In genomic region chr9:129242191-129242953, GRCh38 we compare ENCODE assay signal across 18 cellular contexts.
A peak's percentile ranks its signal among the peaks of the same experiment; 100 is the strongest.
DNase-seq lines count a peak whose midpoint lies in the region; ATAC-seq and TF ChIP-seq lines count a peak whose summit lies in the region.
"Had no signal": no experiment of that assay in that cellular context is flagged by ENCODE, and none has a peak within 500 bp of the region (broad histone marks: within the 10 kb centered on the region; RNA-seq: fewer than 3 reads in every experiment).

No MANE protein-coding gene starts in this region.

- H3K4me3 Mint-ChIP-seq in nephron (no peak overlapping the region), immature natural killer cell (no peak overlapping the region)
- H3K4me3 Mint-ChIP-seq: T-helper 1 cell treated with Interleukin-12 subunit alpha and Interleukin-12 subunit beta and Interleukin-4 antibody, amounts not matched to agents 30 μg/mL and 1 μg/mL, for 36 hours; WTC11 had no signal

- no peak overlapping the region for H3K9ac ChIP-seq in mammary epithelial cell (ENCODE audit: insufficient read depth, low read length)

- no peak for TF ChIP-seq POLR2A in breast epithelium (IDR thresholded peaks at IDR 0.05)
- no peak for TF ChIP-seq POLR2A in esophagus squamous epithelium (IDR thresholded peaks at IDR 0.05)
- TF ChIP-seq POLR2A in uterus (IDR thresholded peaks at IDR 0.05) = no peak

- H3K27ac Mint-ChIP-seq in nephron = peak overlapping the region in 2 of 3 experiments; percentile 63 to 72
- H3K27ac Mint-ChIP-seq in immature natural killer cell = no peak overlapping the region
- H3K27ac Mint-ChIP-seq: activated T-helper 2 cell treated with anti-CD3 and anti-CD28 coated beads, Interferon-gamma antibody, Interleukin-2, Interleukin-4, amounts not matched to agents 10 μg/mL and 5 μg/mL and 100 μg/mL, durations not matched to agents 14 hours and 24 hours and 36 hours; T-helper 1 cell treated with Interleukin-12 subunit alpha and Interleukin-12 subunit beta and Interleukin-4 antibody, amounts not matched to agents 30 μg/mL and 1 μg/mL, for 36 hours; WTC11 had no signal

- H3K4me2 ChIP-seq in mammary epithelial cell (ENCODE audit: insufficient read depth, low read depth, low read length) = no peak overlapping the region

- in situ Hi-C loops in mammary epithelial cell (cut with MboI; ENCODE audit: low sequenced_read_pairs in 2 of 2) = no loop called here

- H3K27me3 ChIP-seq in breast epithelium (no peaks in the 10 kb centered on the region), mammary epithelial cell (ENCODE audit: insufficient read depth, low read length) (no peaks in the 10 kb centered on the region), esophagus squamous epithelium (no peaks in the 10 kb centered on the region), uterus (no peaks in the 10 kb centered on the region)
- H3K27me3 ChIP-seq: heart right ventricle had no signal

- ATAC-seq in HG03039 (IDR thresholded peaks at IDR 0.05; ENCODE audit: unreplicated experiment) = no peak
- ATAC-seq: WTC11 had no signal

- no peaks in the 10 kb centered on the region for H3K36me3 ChIP-seq in breast epithelium
- H3K36me3 ChIP-seq in mammary epithelial cell (ENCODE audit: insufficient read depth, low read length) = no peaks in the 10 kb centered on the region
- no peaks in the 10 kb centered on the region for H3K36me3 ChIP-seq in esophagus squamous epithelium
- no peaks in the 10 kb centered on the region for H3K36me3 ChIP-seq in uterus
- H3K36me3 ChIP-seq: heart right ventricle had no signal

- CTCF ChIA-PET in mammary epithelial cell (lab: Charles Lee; ENCODE audit: low non-redundant PET) = no interaction called here

- intact Hi-C loops in breast epithelium (cut with DNase I; ENCODE audit: low total_unique reads) (no loop called here), mammary epithelial cell (cut with micrococcal nuclease) (no loop called here), esophagus squamous epithelium (cut with DNase I) (no loop called here), uterus (cut with DNase I; ENCODE audit: low total_unique reads) (no loop called here)

- BruUV-seq in mammary epithelial cell (replicated peaks; lab: Mats Ljungman, UMichigan) = no TSS peak

- H3K9me3 ChIP-seq in breast epithelium (no peaks in the 10 kb centered on the region), mammary epithelial cell (replicated peaks; ENCODE audit: insufficient read depth, low read length) (no peaks in the 10 kb centered on the region), esophagus squamous epithelium (no peaks in the 10 kb centered on the region), uterus (no peaks in the 10 kb centered on the region)
- H3K9me3 ChIP-seq: heart right ventricle had no signal

- H2AFZ ChIP-seq in mammary epithelial cell (ENCODE audit: low read depth, low read length) = no peak overlapping the region

- 84% methylated on average over 12 of the region's 15 CpGs for WGBS in mammary epithelial cell (ENCODE audit: low coverage, missing lambda C conversion rate)
- WGBS in esophagus squamous epithelium, 2 donors = 74 to 85% methylated on average over 11 to 15 of the region's 15 CpGs

- no peaks in the 10 kb centered on the region for H3K36me3 Mint-ChIP-seq in nephron (ENCODE audit: low read depth)
- no peaks in the 10 kb centered on the region for H3K36me3 Mint-ChIP-seq in immature natural killer cell
- H3K36me3 Mint-ChIP-seq: WTC11 had no signal

- DNase-seq in breast epithelium (ENCODE audit: low spot score in 2 of 2) (no peak), mammary epithelial cell (no peak), esophagus squamous epithelium (lab: John Stamatoyannopoulos, UW) (no peak), uterus (peak in 1 of 2 donors; percentile 24), immature natural killer cell (no peak), SW 1271 (lab: John Stamatoyannopoulos, UW) (no peak)
- DNase-seq: ACHN; H7; heart right ventricle; islet precursor cell; NCI-H1694; NCI-H446; stimulated activated naive CD4-positive, alpha-beta T cell had no signal

- H3K9me3 Mint-ChIP-seq in nephron (no peaks in the 10 kb centered on the region), immature natural killer cell (no peaks in the 10 kb centered on the region)
- H3K9me3 Mint-ChIP-seq: activated T-helper 2 cell treated with anti-CD3 and anti-CD28 coated beads, Interferon-gamma antibody, Interleukin-2, Interleukin-4, amounts not matched to agents 10 μg/mL and 5 μg/mL and 100 μg/mL, durations not matched to agents 14 hours and 24 hours and 36 hours; T-helper 1 cell treated with Interleukin-12 subunit alpha and Interleukin-12 subunit beta and Interleukin-4 antibody, amounts not matched to agents 30 μg/mL and 1 μg/mL, for 36 hours; WTC11 had no signal

- H3K27ac ChIP-seq in breast epithelium (peak overlapping the region; percentile 62 to 77), mammary epithelial cell (ENCODE audit: insufficient read depth, low read depth, low read length) (no peak overlapping the region), esophagus squamous epithelium (peak overlapping the region in 3 of 4 donors; percentile 44 to 74 (median 60)), uterus (peak overlapping the region; percentile 45 to 75)

- no peaks in the 10 kb centered on the region for H3K4me1 ChIP-seq in breast epithelium
- H3K4me1 ChIP-seq in mammary epithelial cell (ENCODE audit: insufficient read depth, low read length) = peaks cover 5% of the 10 kb centered on the region
- H3K4me1 ChIP-seq in esophagus squamous epithelium = peaks cover 2 to 5% (median 2%) of the 10 kb centered on the region in 3 donors
- H3K4me1 ChIP-seq in uterus = no peaks in the 10 kb centered on the region

- no peak for TF ChIP-seq CTCF in breast epithelium (IDR thresholded peaks at IDR 0.05)
- no peak for TF ChIP-seq CTCF in mammary epithelial cell (conservative IDR thresholded peaks at IDR 0.05 in 1 of 2, IDR thresholded peaks at IDR 0.05 in 1 of 2; ENCODE audit: extremely low read depth in 1 of 2, insufficient read depth in 1 of 2, low read depth in 1 of 2, low read length in 2 of 2)
- no peak for TF ChIP-seq CTCF in esophagus squamous epithelium (IDR thresholded peaks at IDR 0.05)
- no peak for TF ChIP-seq CTCF in nephron (IDR thresholded peaks at IDR 0.05; ENCODE audit: unreplicated experiment in 3 of 3)
- TF ChIP-seq CTCF in uterus (IDR thresholded peaks at IDR 0.05) = no peak

- dilution Hi-C loops in mammary epithelial cell (cut with HindIII; ENCODE audit: low sequenced_read_pairs) = no loop called here

- no peaks in the 10 kb centered on the region for H4K20me1 ChIP-seq in mammary epithelial cell (ENCODE audit: insufficient read depth, low read length)

- no peaks in the 10 kb centered on the region for H3K79me2 ChIP-seq in mammary epithelial cell (ENCODE audit: insufficient read depth, low read length)

- H3K4me3 ChIP-seq in breast epithelium (no peak overlapping the region), mammary epithelial cell (replicated peaks in 1 of 3; ENCODE audit: insufficient read depth in 1 of 3, low read depth in 2 of 3, low read length in 3 of 3) (no peak overlapping the region), esophagus squamous epithelium (no peak overlapping the region), uterus (no peak overlapping the region)
- H3K4me3 ChIP-seq: heart right ventricle had no signal

- H3K27me3 Mint-ChIP-seq in nephron (ENCODE audit: low read depth) (peaks cover 25% of the 10 kb centered on the region), immature natural killer cell (ENCODE audit: low read depth in 3 of 3) (peaks cover 1 to 7% (median 2%) of the 10 kb centered on the region in 3 donors)

- H3K4me1 Mint-ChIP-seq in nephron (peaks cover 35% of the 10 kb centered on the region), immature natural killer cell (peaks cover 0 to 3% of the 10 kb centered on the region in 2 donors)

Comparison
In these comparisons a context has a peak if more than half of its experiments do, and no peak if none do; other contexts are left out.
1. H3K27ac Mint-ChIP-seq: peak in nephron (2 of 3); none in immature natural killer cell (0 of 6).